In genomic region chr2:133717497-133717896, GRCh38 we compare ENCODE assay signal across 30 cellular contexts.
A peak's percentile ranks its signal among the peaks of the same experiment; 100 is the strongest.
DNase-seq lines count a peak whose midpoint lies in the region; ATAC-seq, FAIRE-seq and TF ChIP-seq lines count a peak whose summit lies in the region.
"Had no signal": no experiment of that assay in that cellular context is flagged by ENCODE, and none has a peak within 500 bp of the region (broad histone marks: within the 10 kb centered on the region; RNA-seq: fewer than 3 reads in every experiment).

No MANE protein-coding gene starts in this region.

- no peak overlapping the region for H2BK15ac ChIP-seq in IMR-90 (ENCODE audit: low read depth, low read length)

- no peak overlapping the region for H3K56ac ChIP-seq in IMR-90 (ENCODE audit: extremely low read depth, insufficient read depth, low read length)

- H4K20me1 ChIP-seq in IMR-90 (ENCODE audit: insufficient read depth, low read length) (no peaks in the 10 kb centered on the region), keratinocyte (ENCODE audit: control insufficient read depth, extremely low read depth, insufficient read depth, low read length) (no peaks in the 10 kb centered on the region)

- intact Hi-C loops in IMR-90 (cut with micrococcal nuclease) = no loop called here

- H3K4me3 ChIP-seq in IMR-90 (ENCODE audit: insufficient read depth, low read depth, low read length) (no peak overlapping the region), keratinocyte (ENCODE audit: control insufficient read depth in 2 of 3, extremely low read depth in 1 of 3, insufficient read depth in 2 of 3, low read depth in 1 of 3, low read length in 3 of 3) (no peak overlapping the region)
- H3K4me3 ChIP-seq: heart left ventricle, testis had no signal

- dilution Hi-C loops in IMR-90 (cut with HindIII; ENCODE audit: low sequenced_read_pairs, unreplicated experiment) = no loop called here
- dilution Hi-C loops in keratinocyte (cut with MboI; ENCODE audit: extremely low pct_ligation_motif_present, low sequenced_read_pairs) = no loop called here

- H3K23ac ChIP-seq in IMR-90 (ENCODE audit: low read depth, low read length) = no peak overlapping the region

- H4K91ac ChIP-seq in IMR-90 (ENCODE audit: insufficient read depth, low read depth, low read length) = 0 out of 2 replicates have a peak overlapping the region, but pooled peaks have one; percentile 23

- H3K4me2 ChIP-seq in IMR-90 (ENCODE audit: low read depth, low read length) = no peak overlapping the region
- H3K4me2 ChIP-seq in keratinocyte (ENCODE audit: control insufficient read depth, extremely low read depth, insufficient read depth, low read depth, low read length) = no peak overlapping the region

- H2BK20ac ChIP-seq in IMR-90 (ENCODE audit: low read depth, low read length) = no peak overlapping the region; the same call in 1 of the 2 replicates

- no peak overlapping the region for H2AK9ac ChIP-seq in IMR-90 (replicated peaks; ENCODE audit: low read depth, low read length, poor library complexity)

- H2AFZ ChIP-seq in IMR-90 (replicated peaks; ENCODE audit: low read length, poor library complexity) (no peak overlapping the region), keratinocyte (ENCODE audit: control insufficient read depth, low read length) (peak overlapping the region; percentile 7)

- CTCF ChIA-PET in IMR-90 (lab: Yijun Ruan, JAX) = no interaction called here

- POLR2A ChIA-PET in IMR-90 (lab: Charles Lee; ENCODE audit: unreplicated experiment) = no interaction called here

- DNase-seq in IMR-90 = no peak
- no peak for DNase-seq in keratinocyte (ENCODE audit: low read depth, low spot score)
- DNase-seq in ureter (ENCODE audit: low spot score) = no peak
- DNase-seq in hepatic stellate cell (ENCODE audit: low spot score) = no peak
- DNase-seq in SHP77 treated with DMSO at 0.1 percent for 48 hours (lab: John Stamatoyannopoulos, UW) = no peak
- DNase-seq: activated CD4-positive, alpha-beta T cell treated with anti-CD3 and anti-CD28 coated beads, Interleukin-2, amount 10 ng/mL, durations not matched to agents 7 days and 5 days; activated CD8-positive, alpha-beta memory T cell treated with anti-CD3 and anti-CD28 coated beads, Interleukin-2, amount 10 ng/mL, durations not matched to agents 7 days and 5 days; activated naive CD4-positive, alpha-beta T cell treated with Interleukin-2 at 50 U/mL for 16 hours; activated T-cell treated with anti-CD3 and anti-CD28 coated beads, Interleukin-2, amount 50 U/mL, for 72 hours; effector memory CD4-positive, alpha-beta T cell; erythroblast; heart left ventricle; left cardiac atrium; MM.1S; NCI-H2081 treated with DMSO at 0.1 percent for 48 hours; NCI-H446 treated with DMSO at 0.1 percent for 48 hours; NCI-H82; right cardiac atrium; stimulated activated CD4-positive, alpha-beta T cell treated with anti-CD3 and anti-CD28 coated beads, Interleukin-4, amount 100 ng/mL, for 4 hours; T1000; testis had no signal

- TF ChIP-seq CTCF in C4-2B (conservative IDR thresholded peaks at IDR 0.05) (no peak), IMR-90 (conservative IDR thresholded peaks at IDR 0.05; ENCODE audit: low read depth, low read length) (no peak), VCaP (conservative IDR thresholded peaks at IDR 0.05) (no peak), keratinocyte (optimal IDR thresholded peaks at IDR 0.05 in 1 of 3, IDR thresholded peaks at IDR 0.05 in 1 of 3, conservative IDR thresholded peaks at IDR 0.05 in 1 of 3; ENCODE audit: extremely low read depth in 1 of 3, insufficient read depth in 2 of 3, low read length in 3 of 3) (no peak)

- H2BK120ac ChIP-seq in IMR-90 (ENCODE audit: low read depth, low read length) = no peak overlapping the region; the same call in 1 of the 2 replicates

- in situ Hi-C loops in IMR-90 (cut with MboI; ENCODE audit: low sequenced_read_pairs) = no loop called here

- H3K9me1 ChIP-seq in IMR-90 (ENCODE audit: insufficient read depth, low read length) (peaks cover 3% of the 10 kb centered on the region; the same call in 1 of the 2 replicates), keratinocyte (ENCODE audit: control insufficient read depth, extremely low read depth, insufficient read depth, low read length) (no peaks in the 10 kb centered on the region)

- H3K27ac ChIP-seq in C4-2B = peak overlapping the region; percentile 77
- H3K27ac ChIP-seq in IMR-90 (ENCODE audit: insufficient read depth, low read length) = no peak overlapping the region
- peak overlapping the region; percentile 89 for H3K27ac ChIP-seq in VCaP
- H3K27ac ChIP-seq in keratinocyte (ENCODE audit: control insufficient read depth, insufficient read depth, low read length) = no peak overlapping the region
- H3K27ac ChIP-seq: foreskin keratinocyte, testis had no signal

- H3K9me3 ChIP-seq in IMR-90 (ENCODE audit: control insufficient read depth, insufficient read depth, low read length) = no peaks in the 10 kb centered on the region
- H3K9me3 ChIP-seq in keratinocyte (ENCODE audit: control insufficient read depth, low read depth, low read length) = no peaks in the 10 kb centered on the region
- H3K9me3 ChIP-seq: testis had no signal

- 0 out of 2 replicates have a peak overlapping the region, but pooled peaks have one; percentile 31 for H2AK5ac ChIP-seq in IMR-90 (ENCODE audit: low read depth, low read length)

- H2BK5ac ChIP-seq in IMR-90 (ENCODE audit: low read depth, low read length, poor library complexity, severe bottlenecking) = no peak overlapping the region

- H3K9ac ChIP-seq in IMR-90 (ENCODE audit: low read depth, low read length) = no peak overlapping the region
- no peak overlapping the region for H3K9ac ChIP-seq in keratinocyte (ENCODE audit: control insufficient read depth, extremely low read depth, insufficient read depth, low read length)

- TF ChIP-seq POLR2A in IMR-90 (IDR thresholded peaks at IDR 0.05; ENCODE audit: low read depth, low read length) = no peak

- TF ChIP-seq RAD21 in IMR-90 (IDR thresholded peaks at IDR 0.05; ENCODE audit: low read length) = no peak

- FAIRE-seq in keratinocyte (lab: Jason Lieb, UNC) = no peak
- FAIRE-seq: bronchial epithelial cell, colon, G401.6, urothelium cell line had no signal

- no peak overlapping the region for H3K18ac ChIP-seq in IMR-90 (ENCODE audit: low read depth, low read length)

- no CpG with 5 or more reads among the region's 3 CpGs for whole genome bisulfite sequencing in IMR-90 (ENCODE audit: extremely low coverage in 2 of 2, insufficient read length in 1 of 2), 2 experiments

- no peak overlapping the region for H4K5ac ChIP-seq in IMR-90 (ENCODE audit: low read depth, low read length)

- peak overlapping the region; percentile 22 for H3K14ac ChIP-seq in IMR-90 (replicated peaks; ENCODE audit: low read depth, low read length)

- H3K4me1 ChIP-seq in IMR-90 (ENCODE audit: control insufficient read depth, insufficient read depth, low read length) = peaks cover 12% of the 10 kb centered on the region
- H3K4me1 ChIP-seq in keratinocyte (ENCODE audit: control insufficient read depth, extremely low read depth, insufficient read depth, low read length) = peaks cover 3% of the 10 kb centered on the region
- H3K4me1 ChIP-seq: testis had no signal

- H3K36me3 ChIP-seq in IMR-90 (ENCODE audit: control insufficient read depth, insufficient read depth, low read length) (no peaks in the 10 kb centered on the region), keratinocyte (ENCODE audit: control insufficient read depth in 2 of 2, extremely low read depth in 1 of 2, insufficient read depth in 2 of 2, low read length in 2 of 2) (no peaks in the 10 kb centered on the region)
- H3K36me3 ChIP-seq: heart left ventricle had no signal

- no peaks in the 10 kb centered on the region for H3K79me2 ChIP-seq in keratinocyte (ENCODE audit: control insufficient read depth, insufficient read depth, low read length)

- H3K27me3 ChIP-seq in IMR-90 (ENCODE audit: control insufficient read depth, insufficient read depth, low read length) (no peaks in the 10 kb centered on the region), keratinocyte (ENCODE audit: control insufficient read depth, extremely low read depth, insufficient read depth, low read length) (no peaks in the 10 kb centered on the region)
- H3K27me3 ChIP-seq: foreskin keratinocyte, heart left ventricle, testis had no signal

- 0 out of 2 replicates have a peak overlapping the region, but pooled peaks have one; percentile 1 for H3K4ac ChIP-seq in IMR-90 (ENCODE audit: low read depth, low read length)

- no TSS peak for BruUV-seq in IMR-90 (replicated peaks; lab: Mats Ljungman, UMichigan)

- no peaks in the 10 kb centered on the region for H3K79me1 ChIP-seq in IMR-90 (ENCODE audit: low read depth in 1 of 2, low read length in 2 of 2)

- peak overlapping the region in 1 of 2 experiments; percentile 51; a peak in 2 of 4 replicates for H4K8ac ChIP-seq in IMR-90 (ENCODE audit: low read depth in 2 of 2, low read length in 2 of 2)

- no peak for ATAC-seq in IMR-90 (ENCODE audit: low read depth)
- no peak for ATAC-seq in GM21717 (IDR thresholded peaks at IDR 0.05; ENCODE audit: unreplicated experiment)
- ATAC-seq: activated CD8-positive, alpha-beta memory T cell treated with anti-CD3 and anti-CD28 coated beads, Interleukin-2, amount 10 ng/mL, durations not matched to agents 7 days and 5 days; activated T-cell treated with anti-CD3 and anti-CD28 coated beads, Interleukin-2, amount 50 U/mL, for 72 hours; foreskin keratinocyte; heart left ventricle; left cardiac atrium; right cardiac atrium; stimulated activated memory B cell treated with anti-CD40 and anti-IgM and Interleukin-4, amounts not matched to agents 10 μg/mL and 1 μg/mL and 100 μg/mL, for 72 hours had no signal

TF ChIP-seq in IMR-90, 13 proteins besides CTCF, POLR2A, EP300 and RAD21 (continues in another document):
- TF ChIP-seq FOS (IDR thresholded peaks at IDR 0.05; ENCODE audit: low read depth, low read length) (no peak), SMC3 (IDR thresholded peaks at IDR 0.05; ENCODE audit: low read depth, low read length) (no peak), USF2 (IDR thresholded peaks at IDR 0.05; ENCODE audit: low read depth, low read length) (no peak), MXI1 (IDR thresholded peaks at IDR 0.05; ENCODE audit: borderline replicate concordance, low read depth, low read length) (no peak)

Comparison
In these comparisons a context has a peak if more than half of its experiments do, and no peak if none do; other contexts are left out.
1. H3K27ac ChIP-seq: peak in C4-2B (single experiment) and VCaP (single experiment); none in IMR-90 (single experiment) and keratinocyte (single experiment).